Comparison of ENCODE assay signal across 2 cellular contexts in genomic region chr4:80142396-80143304, GRCh38.
TF ChIP-seq lines count a peak whose summit lies in the region.

No MANE protein-coding gene starts in this region.

TF ChIP-seq in GM12891, 5 proteins besides CTCF, POLR2A, EP300 and RAD21 (continued from another document):
- TF ChIP-seq PAX5 (IDR thresholded peaks at IDR 0.05; ENCODE audit: insufficient read depth, low read length, severe bottlenecking) (no peak), POU2F2 (IDR thresholded peaks at IDR 0.05; ENCODE audit: low read depth, low read length) (no peak), POLR2AphosphoS5 (IDR thresholded peaks at IDR 0.05; ENCODE audit: low read depth, low read length) (no peak), TAF1 (IDR thresholded peaks at IDR 0.05; ENCODE audit: low read depth, low read length) (no peak)

TF ChIP-seq in endothelial cell of umbilical vein, 7 proteins besides CTCF, POLR2A, EP300 and RAD21 (continued from another document):
- no peak for TF ChIP-seq FOS (IDR thresholded peaks at IDR 0.05; ENCODE audit: borderline replicate concordance, insufficient read depth, low read length)
- TF ChIP-seq MYC (IDR thresholded peaks at IDR 0.05; ENCODE audit: low read depth, low read length): no peak
- TF ChIP-seq MAX (IDR thresholded peaks at IDR 0.05; ENCODE audit: insufficient read depth, insufficient read length): no peak
- no peak for TF ChIP-seq POLR2AphosphoS5 (IDR thresholded peaks at IDR 0.05; ENCODE audit: insufficient read depth, low read depth, low read length)
- no peak for TF ChIP-seq JUN (IDR thresholded peaks at IDR 0.05; ENCODE audit: borderline replicate concordance, insufficient read depth, insufficient read length, low read depth)
- no peak for TF ChIP-seq EZH2 (IDR thresholded peaks at IDR 0.05; ENCODE audit: borderline replicate concordance, low read depth, low read length, severe bottlenecking)
